In the genomic region with DNA sequence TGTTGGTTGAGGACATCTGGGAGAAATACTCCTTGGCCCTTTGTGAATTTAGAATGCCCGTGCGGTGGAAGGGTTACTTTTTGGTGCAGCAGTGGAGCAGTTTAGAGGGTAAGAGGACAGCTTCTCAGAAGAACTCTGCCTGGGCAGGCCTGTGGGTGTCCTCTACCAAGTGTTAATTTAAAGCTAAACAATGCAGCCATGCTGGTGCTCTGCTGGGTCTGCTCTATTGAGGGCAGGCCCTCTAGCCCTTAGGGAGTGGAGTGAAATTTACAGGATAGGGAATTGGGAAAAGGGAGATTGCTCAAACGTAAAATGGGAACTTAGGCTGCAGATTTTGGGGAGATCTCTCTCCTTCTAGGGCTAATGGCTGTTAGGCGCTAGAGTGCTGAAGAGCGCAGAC, we compare ENCODE assay signal across 25 cellular contexts. TPM values are rescaled to one million over a fixed set of nuclear protein-coding genes. Genes with fewer than 3 reads are reported as not detected.
"Had no signal": no experiment of that assay in that cellular context is flagged by ENCODE, and none has a peak within 500 bp of the region (broad histone marks: within the 10 kb centered on the region; RNA-seq: fewer than 3 reads in every experiment).

No MANE protein-coding gene starts in this region.

- H3K27ac Mint-ChIP-seq: activated CD4-positive, alpha-beta memory T cell treated with anti-CD3 and anti-CD28 coated beads, Interleukin-2, amount 10 ng/mL, durations not matched to agents 7 days and 5 days; activated naive CD8-positive, alpha-beta T cell treated with anti-CD3 and anti-CD28 coated beads, Interleukin-2, amount 10 ng/mL, durations not matched to agents 7 days and 5 days; activated T-cell treated with anti-CD3 and anti-CD28 coated beads, Interleukin-2, amount 50 U/mL, for 24 hours; activated T-helper 2 cell treated with anti-CD3 and anti-CD28 coated beads, Interferon-gamma antibody, Interleukin-2, Interleukin-4, amounts not matched to agents 10 μg/mL and 5 μg/mL and 100 μg/mL, durations not matched to agents 14 hours and 24 hours and 36 hours had no signal

- H3K36me3 ChIP-seq: cardiac muscle cell, left lung, pancreas, tibial nerve, vagina had no signal

- H3K9me3 ChIP-seq: left lung, pancreas, right lobe of liver, tibial nerve, vagina had no signal

- H3K4me1 Mint-ChIP-seq: activated CD4-positive, alpha-beta memory T cell treated with anti-CD3 and anti-CD28 coated beads, Interleukin-2, amount 10 ng/mL, durations not matched to agents 7 days and 5 days; activated naive CD8-positive, alpha-beta T cell treated with anti-CD3 and anti-CD28 coated beads, Interleukin-2, amount 10 ng/mL, durations not matched to agents 7 days and 5 days had no signal

- H3K4me3 ChIP-seq: cardiac muscle cell, left lung, pancreas, right lobe of liver, tibial nerve, vagina had no signal

- H3K27me3 ChIP-seq: cardiac muscle cell, left lung, pancreas, right lobe of liver, tibial nerve, vagina had no signal

- ATAC-seq: left lung had no signal

- H3K4me3 Mint-ChIP-seq: activated CD4-positive, alpha-beta memory T cell treated with anti-CD3 and anti-CD28 coated beads, Interleukin-2, amount 10 ng/mL, durations not matched to agents 7 days and 5 days; activated naive CD8-positive, alpha-beta T cell treated with anti-CD3 and anti-CD28 coated beads, Interleukin-2, amount 10 ng/mL, durations not matched to agents 7 days and 5 days; activated T-cell treated with anti-CD3 and anti-CD28 coated beads, Interleukin-2, amount 50 U/mL, for 24 hours had no signal

- H3K36me3 Mint-ChIP-seq: activated naive CD8-positive, alpha-beta T cell treated with anti-CD3 and anti-CD28 coated beads, Interleukin-2, amount 10 ng/mL, durations not matched to agents 7 days and 5 days had no signal

- H3K27me3 Mint-ChIP-seq: activated naive CD8-positive, alpha-beta T cell treated with anti-CD3 and anti-CD28 coated beads, Interleukin-2, amount 10 ng/mL, durations not matched to agents 7 days and 5 days had no signal

- DNase-seq: activated CD4-positive, alpha-beta memory T cell treated with anti-CD3 and anti-CD28 coated beads, Interleukin-2, amount 10 ng/mL, durations not matched to agents 7 days and 5 days; activated CD4-positive, alpha-beta T cell treated with anti-CD3 and anti-CD28 coated beads for 48 hours; activated CD4-positive, CD25-positive, alpha-beta regulatory T cell; activated naive CD4-positive, alpha-beta T cell treated with Interleukin-2 at 50 U/mL for 16 hours; activated naive CD8-positive, alpha-beta T cell treated with anti-CD3 and anti-CD28 coated beads, Interleukin-2, amount 10 ng/mL, durations not matched to agents 7 days and 5 days; activated T-cell treated with anti-CD3 and anti-CD28 coated beads, Interleukin-2, amount 50 U/mL, for 24 hours; amygdala; dermis blood vessel endothelial cell; effector memory CD4-positive, alpha-beta T cell; foreskin fibroblast; hippocampal formation; kidney; left lung; pancreas; right lobe of liver; small intestine; stimulated activated CD4-positive, alpha-beta T cell treated with anti-CD3 and anti-CD28 coated beads, Interleukin-4, amount 100 ng/mL, for 24 hours; stimulated activated naive CD4-positive, alpha-beta T cell had no signal

- H3K27ac ChIP-seq: cardiac muscle cell, left lung, right lobe of liver, tibial nerve, vagina had no signal

- H3K9me3 Mint-ChIP-seq: activated CD4-positive, alpha-beta memory T cell treated with anti-CD3 and anti-CD28 coated beads, Interleukin-2, amount 10 ng/mL, durations not matched to agents 7 days and 5 days; activated naive CD8-positive, alpha-beta T cell treated with anti-CD3 and anti-CD28 coated beads, Interleukin-2, amount 10 ng/mL, durations not matched to agents 7 days and 5 days; activated T-cell treated with anti-CD3 and anti-CD28 coated beads, Interleukin-2, amount 50 U/mL, for 24 hours; activated T-helper 2 cell treated with anti-CD3 and anti-CD28 coated beads, Interferon-gamma antibody, Interleukin-2, Interleukin-4, amounts not matched to agents 10 μg/mL and 5 μg/mL and 100 μg/mL, durations not matched to agents 14 hours and 24 hours and 36 hours had no signal

- H3K4me1 ChIP-seq: left lung, vagina had no signal

RNA-seq across cellular contexts. Expression of a gene that starts 22.1 kb away (rescaled TPM):
- total RNA-seq: activated CD4-positive, alpha-beta memory T cell treated with anti-CD3 and anti-CD28 coated beads, Interleukin-2, amount 10 ng/mL, durations not matched to agents 7 days and 5 days; activated T-helper 2 cell treated with anti-CD3 and anti-CD28 coated beads, Interferon-gamma antibody, Interleukin-2, Interleukin-4, amounts not matched to agents 10 μg/mL and 5 μg/mL and 100 μg/mL, durations not matched to agents 14 hours and 24 hours and 36 hours; cardiac muscle cell; chondrocyte; dermis blood vessel endothelial cell; glomerular endothelial cell; lung microvascular endothelial cell had no signal

RNA-seq across cellular contexts. Expression of a gene that starts 55.0 kb away (rescaled TPM):
- total RNA-seq: activated CD4-positive, alpha-beta memory T cell treated with anti-CD3 and anti-CD28 coated beads, Interleukin-2, amount 10 ng/mL, durations not matched to agents 7 days and 5 days; activated naive CD8-positive, alpha-beta T cell treated with anti-CD3 and anti-CD28 coated beads, Interleukin-2, amount 10 ng/mL, durations not matched to agents 7 days and 5 days; activated T-helper 2 cell treated with anti-CD3 and anti-CD28 coated beads, Interferon-gamma antibody, Interleukin-2, Interleukin-4, amounts not matched to agents 10 μg/mL and 5 μg/mL and 100 μg/mL, durations not matched to agents 14 hours and 24 hours and 36 hours; cardiac muscle cell; chondrocyte; dermis blood vessel endothelial cell; glomerular endothelial cell; kidney; left lung; lung microvascular endothelial cell; pancreas; right lobe of liver; tibial nerve; vagina had no signal
- polyA plus RNA-seq: cardiac muscle cell, small intestine had no signal
